ENCODE assay signal across 9 cellular contexts in genomic region chr10:86968271-86968993, GRCh38. TPM values are rescaled to one million over a fixed set of nuclear protein-coding genes. Genes with fewer than 3 reads are reported as not detected.
DNase-seq lines count a peak whose midpoint lies in the region; ATAC-seq and TF ChIP-seq lines count a peak whose summit lies in the region.
"Had no signal": no experiment of that assay in that cellular context is flagged by ENCODE, and none has a peak within 500 bp of the region (broad histone marks: within the 10 kb centered on the region; RNA-seq: fewer than 3 reads in every experiment).

Gene ADIRF (plus strand): TSS chr10:86968482. CDS start chr10:86968545, 63 bp downstream.

- no peaks in the 10 kb centered on the region for H3K9me3 ChIP-seq in right atrium auricular region
- no peaks in the 10 kb centered on the region for H3K9me3 ChIP-seq in spleen

- in situ Hi-C loops in ACHN (cut with HindIII; ENCODE audit: low pct_ligation_motif_present, low pct_unique_long_range_greater_than_20kb, low sequenced_read_pairs): no loop called here

- H4K20me1 ChIP-seq in GM23338 (replicated peaks; ENCODE audit: insufficient read depth): no peaks in the 10 kb centered on the region

- H3K4me1 ChIP-seq in GM23338 (ENCODE audit: insufficient read depth): peaks cover 33% of the 10 kb centered on the region
- peaks cover 0 to 67% of the 10 kb centered on the region in 2 donors for H3K4me1 ChIP-seq in right atrium auricular region
- peaks cover 24 to 69% (median 61%) of the 10 kb centered on the region in 6 donors for H3K4me1 ChIP-seq in spleen

- intact Hi-C loops in spleen (cut with DNase I; ENCODE audit: low total_unique reads): no loop called here

- H3K9me2 ChIP-seq in GM23338 (ENCODE audit: insufficient read depth): no peaks in the 10 kb centered on the region

- peak within 1 kb of the TSS; percentile 46; the same call in 1 of the 2 replicates for H3K4me3 ChIP-seq in GM23338
- H3K4me3 ChIP-seq in right atrium auricular region: peak within 1 kb of the TSS; percentile 60 to 61
- peak within 1 kb of the TSS; percentile 23 to 74 (median 46) for H3K4me3 ChIP-seq in spleen

- H3K27me3 ChIP-seq in GM23338 (ENCODE audit: insufficient read depth): peaks cover 60% of the 10 kb centered on the region
- H3K27me3 ChIP-seq in right atrium auricular region: no peaks in the 10 kb centered on the region
- H3K27me3 ChIP-seq in spleen (replicated peaks in 1 of 7): peaks cover 0 to 50% (median 6%) of the 10 kb centered on the region in 7 donors

- H3K27ac ChIP-seq in GM23338 (ENCODE audit: low read depth) (no peak within 1 kb of the TSS), right atrium auricular region (peak within 1 kb of the TSS; percentile 95 to 98), spleen (peak within 1 kb of the TSS; percentile 2 to 93 (median 88))
- H3K27ac ChIP-seq: HL-60 had no signal

- peaks cover 4% of the 10 kb centered on the region; the same call in 2 of the 3 replicates for H3K36me3 Mint-ChIP-seq in GM23338 (ENCODE audit: low read depth)
- no peaks in the 10 kb centered on the region for H3K36me3 Mint-ChIP-seq in activated naive CD8-positive, alpha-beta T cell treated with anti-CD3 and anti-CD28 coated beads, Interleukin-2, amount 10 ng/mL, durations not matched to agents 7 days and 5 days

- POLR2A ChIA-PET in activated naive CD8-positive, alpha-beta T cell treated with anti-CD3 and anti-CD28 coated beads, Interleukin-2, amount 10 ng/mL, durations not matched to agents 7 days and 5 days (lab: Charles Lee): interaction anchor here (0.6 kb wide), 1 partner anchor 124 kb away, joined by 3 read pairs; no protein-coding TSS in a partner anchor

- TF ChIP-seq POLR2A in spleen (IDR thresholded peaks at IDR 0.05): no peak

- no peaks in the 10 kb centered on the region for H3K79me2 ChIP-seq in GM23338 (replicated peaks; ENCODE audit: insufficient read depth)

- peaks cover 7% of the 10 kb centered on the region; the same call in 1 of the 2 replicates for H3F3A ChIP-seq in GM23338 (replicated peaks; ENCODE audit: low read depth)

- DNase-seq in GM23338 (ENCODE audit: low spot score): peak; percentile 40
- no peak for DNase-seq in activated naive CD8-positive, alpha-beta T cell treated with anti-CD3 and anti-CD28 coated beads, Interleukin-2, amount 10 ng/mL, durations not matched to agents 7 days and 5 days
- DNase-seq in right atrium auricular region (ENCODE audit: low spot score): peak; percentile 71
- peak; percentile 83 for DNase-seq in spleen
- no peak for DNase-seq in NCI-H1092 (lab: John Stamatoyannopoulos, UW)
- DNase-seq in ACHN: no peak
- no peak for DNase-seq in KG1 (lab: John Stamatoyannopoulos, UW)

- H2AFZ ChIP-seq in GM23338: peak within 1 kb of the TSS; percentile 28; the same call in 1 of the 2 replicates

- no peak for TF ChIP-seq CTCF in GM23338 (conservative IDR thresholded peaks at IDR 0.05; ENCODE audit: low read depth in 2 of 2)
- no peak for TF ChIP-seq CTCF in right atrium auricular region (IDR thresholded peaks at IDR 0.05)
- TF ChIP-seq CTCF in spleen (IDR thresholded peaks at IDR 0.05 in 8 of 11, conservative IDR thresholded peaks at IDR 0.05 in 3 of 11): no peak

- H3K9me3 Mint-ChIP-seq in GM23338: peaks cover 3% of the 10 kb centered on the region; the same call in 1 of the 3 replicates
- H3K9me3 Mint-ChIP-seq in activated naive CD8-positive, alpha-beta T cell treated with anti-CD3 and anti-CD28 coated beads, Interleukin-2, amount 10 ng/mL, durations not matched to agents 7 days and 5 days: no peaks in the 10 kb centered on the region

- ATAC-seq in GM23338 (peak; percentile 1; the same call in 1 of the 3 replicates), HG03095 (IDR thresholded peaks at IDR 0.05; ENCODE audit: unreplicated experiment) (no peak)
- no peak for ATAC-seq in activated naive CD8-positive, alpha-beta T cell treated with anti-CD3 and anti-CD28 coated beads, Interleukin-2, amount 10 ng/mL, durations not matched to agents 7 days and 5 days (ENCODE audit: low read depth)

- H3K27ac Mint-ChIP-seq in GM23338: no peak within 1 kb of the TSS
- no peak within 1 kb of the TSS for H3K27ac Mint-ChIP-seq in activated naive CD8-positive, alpha-beta T cell treated with anti-CD3 and anti-CD28 coated beads, Interleukin-2, amount 10 ng/mL, durations not matched to agents 7 days and 5 days

- WGBS in spleen, 5 donors: 17 to 27% (median 17%) methylated on average over 34 to 59 of the region's 59 CpGs

- H3K4me1 Mint-ChIP-seq in GM23338: peaks cover 56% of the 10 kb centered on the region
- peaks cover 28% of the 10 kb centered on the region for H3K4me1 Mint-ChIP-seq in activated naive CD8-positive, alpha-beta T cell treated with anti-CD3 and anti-CD28 coated beads, Interleukin-2, amount 10 ng/mL, durations not matched to agents 7 days and 5 days

- H3K36me3 ChIP-seq in GM23338 (ENCODE audit: insufficient read depth) (no peaks in the 10 kb centered on the region), right atrium auricular region (no peaks in the 10 kb centered on the region), spleen (no peaks in the 10 kb centered on the region)

- peak within 1 kb of the TSS; percentile 32; the same call in 1 of the 3 replicates for H3K4me3 Mint-ChIP-seq in GM23338
- H3K4me3 Mint-ChIP-seq in activated naive CD8-positive, alpha-beta T cell treated with anti-CD3 and anti-CD28 coated beads, Interleukin-2, amount 10 ng/mL, durations not matched to agents 7 days and 5 days: peak within 1 kb of the TSS; percentile 45

- peaks cover 47% of the 10 kb centered on the region for H3K27me3 Mint-ChIP-seq in GM23338 (ENCODE audit: insufficient read depth, low read depth, poor library complexity)
- peaks cover 19% of the 10 kb centered on the region for H3K27me3 Mint-ChIP-seq in activated naive CD8-positive, alpha-beta T cell treated with anti-CD3 and anti-CD28 coated beads, Interleukin-2, amount 10 ng/mL, durations not matched to agents 7 days and 5 days

- peak within 1 kb of the TSS; percentile 71 for H3K4me2 ChIP-seq in GM23338

TF ChIP-seq in GM23338, 12 proteins besides CTCF, POLR2A, EP300 and RAD21 (continues in another document):
- no peak for TF ChIP-seq POLR2AphosphoS5 (IDR thresholded peaks at IDR 0.05; ENCODE audit: low read depth)
- peak; percentile 12 for TF ChIP-seq EZH2 (IDR thresholded peaks at IDR 0.05; ENCODE audit: low read depth, unreplicated experiment)

RNA-seq across cellular contexts. Expression of gene ADIRF, which starts in this region (rescaled TPM):
- total RNA-seq in GM23338 (2014; rRNA removed; shearing (Covaris generic)): not detected in 2 replicates
- polyA plus RNA-seq in GM23338 (2016; fragmentation: Nextera tagmentation; extraction: Ambion mirVana) (0.66 and 1.7 TPM in 2 replicates), spleen (10 to 100 TPM; 61.6 to 84.5 (median 73.5) TPM)
- total RNA-seq in activated naive CD8-positive, alpha-beta T cell treated with anti-CD3 and anti-CD28 coated beads, Interleukin-2, amount 10 ng/mL, durations not matched to agents 7 days and 5 days: not detected
- total RNA-seq in right atrium auricular region (100 to 1,000 TPM in 1 of 2 donors, 10 to 100 TPM in 1; 67.8 to 195 TPM), spleen (100 to 1,000 TPM in 1 of 7 donors, 10 to 100 TPM in 6; 23.9 to 139 (median 50.7) TPM)

Comparison
In these comparisons a context has a peak if more than half of its experiments do, and no peak if none do; other contexts are left out.
1. RNA of gene ADIRF (total RNA-seq): 67.8 to 195 TPM in right atrium auricular region and 23.9 to 139 TPM in spleen; not detected in GM23338 and not detected in activated naive CD8-positive, alpha-beta T cell treated with anti-CD3 and anti-CD28 coated beads, Interleukin-2, amount 10 ng/mL, durations not matched to agents 7 days and 5 days; every median in the first group is over 10 times any median in the second.
2. RNA of gene ADIRF (polyA plus RNA-seq): 61.6 to 84.5 TPM in spleen; 0.66 to 1.7 TPM in GM23338; every median in the first group is over 10 times any median in the second.
3. DNase-seq: peak in GM23338 (single experiment), right atrium auricular region (single experiment) and spleen (single experiment); none in activated naive CD8-positive, alpha-beta T cell treated with anti-CD3 and anti-CD28 coated beads, Interleukin-2, amount 10 ng/mL, durations not matched to agents 7 days and 5 days (single experiment), NCI-H1092 (single experiment), ACHN (single experiment) and KG1 (single experiment).
4. Peak in every context shown above with its lines, with median percentiles within 50 percentile points of each other: H3K4me3 ChIP-seq.